In the genomic region with DNA sequence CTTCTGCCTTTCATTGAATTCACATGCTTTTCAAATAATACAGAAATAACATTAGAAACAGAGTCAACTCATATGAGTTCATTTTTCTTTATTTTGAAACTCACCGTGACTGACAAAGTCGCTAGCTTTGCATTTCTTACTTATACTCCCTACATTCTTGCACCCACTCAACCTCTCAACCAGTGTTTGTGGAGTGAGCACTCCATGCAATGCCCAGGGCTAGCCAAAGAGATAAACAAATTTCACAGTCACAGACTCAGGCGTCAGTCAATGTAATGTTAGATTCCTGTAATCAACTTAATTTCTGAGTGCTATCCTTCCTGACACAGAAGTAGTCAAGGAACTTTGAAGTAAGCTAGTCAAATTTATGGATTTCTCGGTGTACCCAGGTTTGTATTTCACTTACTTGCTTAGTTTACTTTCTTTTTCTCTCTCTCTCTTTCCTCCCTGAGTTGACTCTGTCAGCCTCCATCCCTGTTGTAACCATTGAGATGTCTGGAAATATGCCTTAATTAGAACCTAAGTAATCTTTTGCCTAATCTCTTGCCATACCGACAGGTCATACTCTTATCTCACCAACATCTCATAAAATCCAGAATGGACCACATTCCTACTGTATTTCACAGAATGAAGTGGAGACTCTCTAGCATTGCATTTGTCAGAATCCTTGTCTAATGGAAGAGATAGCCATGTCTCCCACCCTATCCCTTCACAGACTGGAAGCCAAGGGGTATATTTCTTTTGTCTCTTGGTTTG, we compare ENCODE assay signal across 21 cellular contexts.
DNase-seq lines count a peak whose midpoint lies in the region; ATAC-seq and TF ChIP-seq lines count a peak whose summit lies in the region.
"Had no signal": no experiment of that assay in that cellular context is flagged by ENCODE, and none has a peak within 500 bp of the region (broad histone marks: within the 10 kb centered on the region; RNA-seq: fewer than 3 reads in every experiment).

No MANE protein-coding gene starts in this region.

- no peak for TF ChIP-seq CTCF in HEK293 (tag by site-specific recombination; IDR thresholded peaks at IDR 0.05)
- TF ChIP-seq CTCF in lower lobe of right lung (IDR thresholded peaks at IDR 0.05), result no peak
- no peak for TF ChIP-seq CTCF in thoracic aorta (IDR thresholded peaks at IDR 0.05)

- intact Hi-C loops in lower lobe of right lung (cut with DNase I), result no loop called here

- peaks cover 3 to 11% of the 10 kb centered on the region in 2 donors for H3K27me3 Mint-ChIP-seq in T-cell
- H3K27me3 Mint-ChIP-seq: B cell; CD4-positive, CD25-positive, alpha-beta regulatory T cell had no signal

- peaks cover 0 to 3% (median 0%) of the 10 kb centered on the region in 3 donors for H3K4me1 Mint-ChIP-seq in T-cell
- H3K4me1 Mint-ChIP-seq: B cell had no signal

- H3K27ac ChIP-seq in HEK293 (ENCODE audit: extremely low read depth, low read depth, low read length) (no peak overlapping the region), lower lobe of right lung (peak overlapping the region; percentile 14), thoracic aorta (peak overlapping the region; percentile 86 to 90)
- H3K27ac ChIP-seq: KMS-11, Peyer's patch, SK-N-MC had no signal

- CTCF ChIA-PET in HEK293 (lab: Yijun Ruan, JAX) (no interaction called here), T-cell (lab: Charles Lee) (no interaction called here)

- H3K9me3 Mint-ChIP-seq in T-cell, result peaks cover 0 to 5% (median 5%) of the 10 kb centered on the region in 3 donors

- peak; percentile 77 to 90 for ATAC-seq in lower lobe of right lung
- ATAC-seq in thoracic aorta (ENCODE audit: insufficient number of reproducible peaks, low FRiP score, low read depth), result no peak
- no peak for ATAC-seq in T-cell (replicated peaks in 1 of 4)
- ATAC-seq: HepG2, Right ventricle myocardium inferior had no signal

- H3K4me3 ChIP-seq in HEK293 (ENCODE audit: low read depth, low read length), result no peak overlapping the region
- no peak overlapping the region for H3K4me3 ChIP-seq in lower lobe of right lung
- H3K4me3 ChIP-seq in thoracic aorta, result no peak overlapping the region
- H3K4me3 ChIP-seq: Peyer's patch, SK-N-MC had no signal

- DNase-seq in OCI-M1 (lab: John Stamatoyannopoulos, UW) (peak; percentile 22), lower lobe of right lung (no peak), thoracic aorta (ENCODE audit: low spot score) (no peak), NCI-H2196 (lab: John Stamatoyannopoulos, UW; ENCODE audit: unreplicated experiment) (no peak), T-cell (no peak), SW480 (ENCODE audit: low spot score) (no peak)
- DNase-seq in activated CD4-positive, alpha-beta T cell treated with anti-CD3 and anti-CD28 coated beads, Interleukin-2, amount 50 U/mL, for 4 hours, result no peak
- DNase-seq: Caco-2; CD4-positive, CD25-positive, alpha-beta regulatory T cell; GOT3; NCI-H1092; NCI-H146; NCI-H2081; NCI-H510A treated with DMSO at 0.1 percent for 48 hours; Peyer's patch had no signal

- H3K4me3 Mint-ChIP-seq in T-cell, result no peak overlapping the region
- H3K4me3 Mint-ChIP-seq: B cell; CD4-positive, CD25-positive, alpha-beta regulatory T cell had no signal

- H3K36me3 ChIP-seq in HEK293 (ENCODE audit: control insufficient read depth in 2 of 2, insufficient read depth in 1 of 2, low read length in 2 of 2) (no peaks in the 10 kb centered on the region), lower lobe of right lung (no peaks in the 10 kb centered on the region), thoracic aorta (no peaks in the 10 kb centered on the region)
- H3K36me3 ChIP-seq: Peyer's patch had no signal

- H3K9me3 ChIP-seq in HEK293 (ENCODE audit: control insufficient read depth, insufficient read depth, low read depth, low read length) (no peaks in the 10 kb centered on the region), lower lobe of right lung (no peaks in the 10 kb centered on the region), thoracic aorta (no peaks in the 10 kb centered on the region)
- H3K9me3 ChIP-seq: Caco-2, Peyer's patch had no signal

- POLR2A ChIA-PET in HEK293 (lab: Yijun Ruan, JAX) (no interaction called here), T-cell (lab: Charles Lee) (no interaction called here)

- H3K4me1 ChIP-seq in HEK293 (ENCODE audit: control insufficient read depth, insufficient read depth, low read length) (no peaks in the 10 kb centered on the region), lower lobe of right lung (peaks cover 15% of the 10 kb centered on the region), thoracic aorta (ENCODE audit: control insufficient read depth in 1 of 2, low read depth in 2 of 2) (peaks cover 9 to 79% of the 10 kb centered on the region in 2 donors)
- H3K4me1 ChIP-seq: Caco-2, Peyer's patch had no signal

- no peaks in the 10 kb centered on the region for H3K27me3 ChIP-seq in lower lobe of right lung (ENCODE audit: low read depth)
- no peaks in the 10 kb centered on the region for H3K27me3 ChIP-seq in thoracic aorta (replicated peaks; ENCODE audit: insufficient read depth)
- H3K27me3 ChIP-seq: Peyer's patch had no signal

- H3K36me3 Mint-ChIP-seq in T-cell, result no peaks in the 10 kb centered on the region
- H3K36me3 Mint-ChIP-seq: CD4-positive, CD25-positive, alpha-beta regulatory T cell had no signal

- no peak overlapping the region for H3K27ac Mint-ChIP-seq in T-cell
- H3K27ac Mint-ChIP-seq: B cell had no signal

TF ChIP-seq in HEK293, 187 proteins besides CTCF, POLR2A, EP300 and RAD21:
- TF ChIP-seq TRIM28 (IDR thresholded peaks at IDR 0.05; ENCODE audit: borderline replicate concordance, low read length), result 0 out of 2 replicates have a peak, but pooled peaks have one; percentile 18
- TF ChIP-seq ZNF843 (tag by site-specific recombination; IDR thresholded peaks at IDR 0.05), result no peak
- no peak for TF ChIP-seq YY2 (tag by site-specific recombination; IDR thresholded peaks at IDR 0.05)
- TF ChIP-seq, protein P1, sequence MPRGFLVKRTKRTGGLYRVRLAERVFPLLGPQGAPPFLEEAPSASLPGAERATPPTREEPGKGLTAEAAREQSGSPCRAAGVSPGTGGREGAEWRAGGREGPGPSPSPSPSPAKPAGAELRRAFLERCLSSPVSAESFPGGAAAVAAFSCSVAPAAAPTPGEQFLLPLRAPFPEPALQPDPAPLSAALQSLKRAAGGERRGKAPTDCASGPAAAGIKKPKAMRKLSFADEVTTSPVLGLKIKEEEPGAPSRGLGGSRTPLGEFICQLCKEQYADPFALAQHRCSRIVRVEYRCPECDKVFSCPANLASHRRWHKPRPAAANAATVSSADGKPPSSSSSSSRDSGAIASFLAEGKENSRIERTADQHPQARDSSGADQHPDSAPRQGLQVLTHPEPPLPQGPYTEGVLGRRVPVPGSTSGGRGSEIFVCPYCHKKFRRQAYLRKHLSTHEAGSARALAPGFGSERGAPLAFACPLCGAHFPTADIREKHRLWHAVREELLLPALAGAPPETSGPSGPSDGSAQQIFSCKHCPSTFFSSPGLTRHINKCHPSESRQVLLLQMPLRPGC (tag by site-specific recombination; IDR thresholded peaks at IDR 0.05), result no peak

Comparison
In these comparisons a context has a peak if more than half of its experiments do, and no peak if none do; other contexts are left out.
1. ATAC-seq: peak in lower lobe of right lung (2 of 2); none in thoracic aorta (single experiment) and T-cell (0 of 4).